ENCODE assay signal across 19 cellular contexts in the genomic region with DNA sequence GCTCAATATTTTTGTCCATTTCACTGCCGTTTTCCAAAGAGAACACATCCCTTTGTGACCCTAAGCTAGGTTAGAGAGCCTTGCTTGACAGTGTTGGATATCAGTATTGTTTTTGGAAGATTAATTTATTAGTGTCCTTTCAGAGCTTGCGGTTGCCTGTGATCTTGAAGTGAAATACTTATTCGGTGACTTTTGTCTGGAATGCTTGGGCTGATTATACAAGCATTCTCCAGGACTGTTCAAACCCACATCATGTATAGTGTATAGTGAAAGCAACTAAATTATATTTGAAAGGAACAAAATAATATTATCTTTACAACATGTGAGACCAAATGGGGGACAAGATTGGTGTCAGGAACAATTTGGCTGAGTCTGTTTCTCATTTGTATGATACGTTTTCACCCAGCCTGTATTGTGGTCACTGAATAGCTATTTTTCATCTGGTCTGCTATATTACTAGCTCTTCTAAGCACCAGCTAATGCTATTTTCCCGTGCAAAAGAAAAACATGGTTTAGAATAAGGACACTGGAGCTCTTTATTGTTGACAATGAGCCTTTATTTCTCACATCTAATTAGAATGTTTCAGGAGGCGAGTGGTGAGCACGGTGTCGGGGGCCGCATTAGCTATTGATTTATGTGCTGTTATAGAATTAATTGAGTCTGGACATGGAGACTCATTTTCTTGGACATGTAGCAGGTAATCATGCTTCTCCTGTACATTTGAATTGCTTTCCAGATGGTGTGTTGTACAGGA.
DNase-seq lines count a peak whose midpoint lies in the region; ATAC-seq and TF ChIP-seq lines count a peak whose summit lies in the region.
"Had no signal": no experiment of that assay in that cellular context is flagged by ENCODE, and none has a peak within 500 bp of the region (broad histone marks: within the 10 kb centered on the region; RNA-seq: fewer than 3 reads in every experiment).

No MANE protein-coding gene starts in this region.

- POLR2A ChIA-PET in GM10248 (lab: Yijun Ruan, JAX), result no interaction called here

- no peak overlapping the region for H3K4me3 ChIP-seq in endodermal cell (ENCODE audit: low read length)
- H3K4me3 ChIP-seq in neural cell (ENCODE audit: low read length), result peak overlapping the region; percentile 12
- H3K4me3 ChIP-seq: transverse colon had no signal

- H3K27ac ChIP-seq in endodermal cell (ENCODE audit: low read depth, low read length) (peak overlapping the region; percentile 63), neural cell (ENCODE audit: low read length) (peak overlapping the region; percentile 18)
- H3K27ac ChIP-seq: transverse colon, VCaP had no signal

- WGBS in endodermal cell (ENCODE audit: insufficient coverage in 1 of 2, insufficient read length in 1 of 2), 2 experiments, result 82 to 88% methylated on average over 3 to 9 of the region's 9 CpGs

- H3K4me3 Mint-ChIP-seq in endodermal cell, result no peak overlapping the region
- no peak overlapping the region for H3K4me3 Mint-ChIP-seq in activated T-helper 2 cell treated with anti-CD3 and anti-CD28 coated beads, Interferon-gamma antibody, Interleukin-2, Interleukin-4, amounts not matched to agents 10 μg/mL and 5 μg/mL and 100 μg/mL, durations not matched to agents 14 hours and 24 hours and 36 hours (ENCODE audit: low read depth)
- H3K4me3 Mint-ChIP-seq: activated CD8-positive, alpha-beta T cell treated with anti-CD3 and anti-CD28 coated beads, Interleukin-2, amount 10 ng/mL, durations not matched to agents 7 days and 5 days; activated T-helper 17 cell treated with anti-CD3 and anti-CD28 coated beads, Interleukin-2, amount 50 U/mL, for 72 hours; CD4-positive, alpha-beta T cell; nephron had no signal

- no peaks in the 10 kb centered on the region for H3K4me1 ChIP-seq in endodermal cell (ENCODE audit: control insufficient read depth, insufficient read depth, low read length)
- H3K4me1 ChIP-seq: transverse colon had no signal

- H3K36me3 Mint-ChIP-seq in endodermal cell (ENCODE audit: low read depth), result no peaks in the 10 kb centered on the region
- H3K36me3 Mint-ChIP-seq in activated T-helper 2 cell treated with anti-CD3 and anti-CD28 coated beads, Interferon-gamma antibody, Interleukin-2, Interleukin-4, amounts not matched to agents 10 μg/mL and 5 μg/mL and 100 μg/mL, durations not matched to agents 14 hours and 24 hours and 36 hours (ENCODE audit: low read depth), result no peaks in the 10 kb centered on the region

- H3K4me1 Mint-ChIP-seq in endodermal cell, result peaks cover 16% of the 10 kb centered on the region
- peaks cover 17% of the 10 kb centered on the region for H3K4me1 Mint-ChIP-seq in activated T-helper 2 cell treated with anti-CD3 and anti-CD28 coated beads, Interferon-gamma antibody, Interleukin-2, Interleukin-4, amounts not matched to agents 10 μg/mL and 5 μg/mL and 100 μg/mL, durations not matched to agents 14 hours and 24 hours and 36 hours (ENCODE audit: low read depth)

- no peak for TF ChIP-seq RAD21 in neural cell (conservative IDR thresholded peaks at IDR 0.05)

- CTCF ChIA-PET in GM10248 (lab: Yijun Ruan, JAX), result no interaction called here

- TF ChIP-seq CTCF in endodermal cell (conservative IDR thresholded peaks at IDR 0.05), result no peak
- no peak for TF ChIP-seq CTCF in neural cell (IDR thresholded peaks at IDR 0.05; ENCODE audit: poor library complexity, severe bottlenecking)
- TF ChIP-seq CTCF in GM10248 (IDR thresholded peaks at IDR 0.05; ENCODE audit: control extremely low read depth, extremely low read depth, low read depth, missing control alignments), result no peak

- no peak for TF ChIP-seq EP300 in neural cell (conservative IDR thresholded peaks at IDR 0.05; ENCODE audit: poor library complexity, severe bottlenecking)

- no peak overlapping the region for H3K9ac ChIP-seq in endodermal cell (ENCODE audit: extremely low read depth, low read length, poor library complexity, severe bottlenecking)
- no peak overlapping the region for H3K9ac ChIP-seq in neural cell (ENCODE audit: low read length)

- H3K9me3 ChIP-seq in endodermal cell (ENCODE audit: control insufficient read depth, low read length) (no peaks in the 10 kb centered on the region), neural cell (ENCODE audit: low read length) (no peaks in the 10 kb centered on the region)
- H3K9me3 ChIP-seq: transverse colon had no signal

- H3K36me3 ChIP-seq in endodermal cell (ENCODE audit: control insufficient read depth, insufficient read depth, low read length) (no peaks in the 10 kb centered on the region), neural cell (ENCODE audit: insufficient read depth, low read length) (no peaks in the 10 kb centered on the region)
- H3K36me3 ChIP-seq: transverse colon had no signal

- H3K4me2 ChIP-seq in neural cell (ENCODE audit: low read length), result no peak overlapping the region

- no peak overlapping the region for H2AFZ ChIP-seq in neural cell (ENCODE audit: low read depth, low read length)

- no peaks in the 10 kb centered on the region for H3K79me2 ChIP-seq in neural cell (replicated peaks; ENCODE audit: insufficient read depth, low read length)

- H3K27ac Mint-ChIP-seq in endodermal cell, result no peak overlapping the region
- H3K27ac Mint-ChIP-seq in activated T-helper 2 cell treated with anti-CD3 and anti-CD28 coated beads, Interferon-gamma antibody, Interleukin-2, Interleukin-4, amounts not matched to agents 10 μg/mL and 5 μg/mL and 100 μg/mL, durations not matched to agents 14 hours and 24 hours and 36 hours, result no peak overlapping the region
- H3K27ac Mint-ChIP-seq: activated CD8-positive, alpha-beta T cell treated with anti-CD3 and anti-CD28 coated beads, Interleukin-2, amount 10 ng/mL, durations not matched to agents 7 days and 5 days; activated T-helper 17 cell treated with anti-CD3 and anti-CD28 coated beads, Interleukin-2, amount 50 U/mL, for 72 hours; CD4-positive, alpha-beta T cell had no signal

- no peaks in the 10 kb centered on the region for H3F3A ChIP-seq in neural cell (ENCODE audit: insufficient read depth, low read length, poor library complexity, severe bottlenecking)

- DNase-seq in AG08396 (ENCODE audit: low spot score) (peak; percentile 42), SK-MEL-5 (ENCODE audit: low read depth, low spot score) (peak; percentile 52), endodermal cell (no peak), NCI-H1105 (lab: John Stamatoyannopoulos, UW) (no peak), GM10248 (ENCODE audit: extremely low spot score) (no peak)
- DNase-seq in activated T-helper 2 cell treated with anti-CD3 and anti-CD28 coated beads, Interferon-gamma antibody, Interleukin-2, Interleukin-4, amounts not matched to agents 10 μg/mL and 5 μg/mL and 100 μg/mL, durations not matched to agents 14 hours and 24 hours and 36 hours (ENCODE audit: low spot score), result no peak
- DNase-seq: activated CD8-positive, alpha-beta T cell treated with anti-CD3 and anti-CD28 coated beads, Interleukin-2, amount 10 ng/mL, durations not matched to agents 7 days and 5 days; CD4-positive, alpha-beta T cell; DMS79 treated with DMSO at 0.1 percent for 48 hours; NCI-H2029; OCI-M1; right cardiac atrium; stimulated activated CD4-positive, alpha-beta T cell treated with anti-CD3 and anti-CD28 coated beads, Interleukin-4, amount 100 ng/mL, for 1 hour; transverse colon had no signal

- H3K27me3 ChIP-seq in endodermal cell (ENCODE audit: control insufficient read depth, insufficient read depth, low read length, poor library complexity, severe bottlenecking) (no peaks in the 10 kb centered on the region), neural cell (ENCODE audit: insufficient read depth, low read depth, low read length) (no peaks in the 10 kb centered on the region)
- H3K27me3 ChIP-seq: transverse colon had no signal

- H3K9me3 Mint-ChIP-seq in endodermal cell, result no peaks in the 10 kb centered on the region
- no peaks in the 10 kb centered on the region for H3K9me3 Mint-ChIP-seq in activated T-helper 2 cell treated with anti-CD3 and anti-CD28 coated beads, Interferon-gamma antibody, Interleukin-2, Interleukin-4, amounts not matched to agents 10 μg/mL and 5 μg/mL and 100 μg/mL, durations not matched to agents 14 hours and 24 hours and 36 hours
- H3K9me3 Mint-ChIP-seq: activated T-helper 17 cell treated with anti-CD3 and anti-CD28 coated beads, Interleukin-2, amount 50 U/mL, for 72 hours; CD4-positive, alpha-beta T cell; nephron had no signal

- no peaks in the 10 kb centered on the region for H3K9me2 ChIP-seq in neural cell (ENCODE audit: insufficient read depth, low read length)

- no peaks in the 10 kb centered on the region for H3K27me3 Mint-ChIP-seq in endodermal cell (ENCODE audit: insufficient read depth)
- peaks cover 4% of the 10 kb centered on the region for H3K27me3 Mint-ChIP-seq in activated T-helper 2 cell treated with anti-CD3 and anti-CD28 coated beads, Interferon-gamma antibody, Interleukin-2, Interleukin-4, amounts not matched to agents 10 μg/mL and 5 μg/mL and 100 μg/mL, durations not matched to agents 14 hours and 24 hours and 36 hours (ENCODE audit: low read depth)
- H3K27me3 Mint-ChIP-seq: activated T-helper 17 cell treated with anti-CD3 and anti-CD28 coated beads, Interleukin-2, amount 50 U/mL, for 72 hours; CD4-positive, alpha-beta T cell had no signal

- H4K20me1 ChIP-seq in neural cell (ENCODE audit: insufficient read depth), result no peaks in the 10 kb centered on the region

- intact Hi-C loops in activated T-helper 2 cell treated with anti-CD3 and anti-CD28 coated beads, Interferon-gamma antibody, Interleukin-2, Interleukin-4, amounts not matched to agents 10 μg/mL and 5 μg/mL and 100 μg/mL, durations not matched to agents 14 hours and 24 hours and 36 hours (cut with micrococcal nuclease), result no loop called here

- no peak for ATAC-seq in HG03442 (IDR thresholded peaks at IDR 0.05; ENCODE audit: unreplicated experiment)
- ATAC-seq: activated CD8-positive, alpha-beta T cell treated with anti-CD3 and anti-CD28 coated beads, Interleukin-2, amount 10 ng/mL, durations not matched to agents 7 days and 5 days; activated T-helper 17 cell treated with anti-CD3 and anti-CD28 coated beads, Interleukin-2, amount 50 U/mL, for 72 hours; right cardiac atrium had no signal

- in situ Hi-C loops in SK-MEL-5 (cut with HindIII; ENCODE audit: low pct_unique_long_range_greater_than_20kb, low sequenced_read_pairs), result no loop called here

TF ChIP-seq in neural cell, 6 proteins besides CTCF, POLR2A, EP300 and RAD21:
- TF ChIP-seq EZH2 (IDR thresholded peaks at IDR 0.05; ENCODE audit: borderline replicate concordance, insufficient read depth, low read length, poor library complexity, severe bottlenecking), result no peak
- no peak for TF ChIP-seq MXI1 (conservative IDR thresholded peaks at IDR 0.05; ENCODE audit: poor library complexity, severe bottlenecking)

Comparison
In these comparisons a context has a peak if more than half of its experiments do, and no peak if none do; other contexts are left out.
1. DNase-seq: peak in AG08396 (single experiment) and SK-MEL-5 (single experiment); none in endodermal cell (single experiment), NCI-H1105 (single experiment), activated T-helper 2 cell treated with anti-CD3 and anti-CD28 coated beads, Interferon-gamma antibody, Interleukin-2, Interleukin-4, amounts not matched to agents 10 μg/mL and 5 μg/mL and 100 μg/mL, durations not matched to agents 14 hours and 24 hours and 36 hours (single experiment) and GM10248 (single experiment).